ENCODE assay signal across 15 cellular contexts in genomic region chr18:77072566-77072965, GRCh38.
DNase-seq lines count a peak whose midpoint lies in the region; ATAC-seq and TF ChIP-seq lines count a peak whose summit lies in the region.
"Had no signal": no experiment of that assay in that cellular context is flagged by ENCODE, and none has a peak within 500 bp of the region (broad histone marks: within the 10 kb centered on the region; RNA-seq: fewer than 3 reads in every experiment).

No MANE protein-coding gene starts in this region.

- H3K4me1 ChIP-seq in skeletal muscle satellite cell (ENCODE audit: control insufficient read depth, insufficient read depth, low read length) = peaks cover 52% of the 10 kb centered on the region
- H3K4me1 ChIP-seq: Caco-2 had no signal

- no peak for TF ChIP-seq CTCF in CD4-positive, alpha-beta T cell (IDR thresholded peaks at IDR 0.05)
- TF ChIP-seq CTCF in RWPE1 (conservative IDR thresholded peaks at IDR 0.05; ENCODE audit: low read depth) (no peak), glutamatergic neuron (IDR thresholded peaks at IDR 0.05; ENCODE audit: partially characterized antibody, unreplicated experiment) (no peak)

- peak overlapping the region; percentile 30 for H3K27ac ChIP-seq in CD4-positive, alpha-beta T cell (ENCODE audit: low read depth, low read length)
- peak overlapping the region; percentile 26; the same call in 1 of the 2 replicates for H3K27ac ChIP-seq in RWPE1

- peak overlapping the region; percentile 98 for H3K27ac Mint-ChIP-seq in CD4-positive, alpha-beta T cell
- H3K27ac Mint-ChIP-seq in glutamatergic neuron (ENCODE audit: unreplicated experiment) = peak overlapping the region; percentile 77
- H3K27ac Mint-ChIP-seq: GM23338 had no signal

- POLR2A ChIA-PET in CD4-positive, alpha-beta T cell (lab: Charles Lee) = interaction anchor here (0.6 to 1.8 kb wide), 7 partner anchors 9 to 36 kb away, joined by 3 to 6 read pairs (median 3); no protein-coding TSS in a partner anchor
- POLR2A ChIA-PET in RWPE1 (lab: Yijun Ruan, JAX; ENCODE audit: low non-redundant PET) = no interaction called here

- intact Hi-C loops in CD4-positive, alpha-beta T cell (cut with DNase I, micrococcal nuclease) = no loop called here

- CTCF ChIA-PET in CD4-positive, alpha-beta T cell (lab: Charles Lee) = interaction anchor here (0.5 to 2.1 kb wide), 3 partner anchors 10 to 55 kb away, joined by 3 to 7 read pairs (median 3); no protein-coding TSS in a partner anchor
- CTCF ChIA-PET in RWPE1 (lab: Yijun Ruan, JAX) = no interaction called here

- peak overlapping the region; percentile 20 for H3K4me3 ChIP-seq in skeletal muscle satellite cell (ENCODE audit: low read length)
- H3K4me3 ChIP-seq: GM23338, right lobe of liver had no signal

- H3K9me3 ChIP-seq in CD4-positive, alpha-beta T cell (ENCODE audit: control insufficient read depth, low read length) = no peaks in the 10 kb centered on the region
- H3K9me3 ChIP-seq in skeletal muscle satellite cell (replicated peaks; ENCODE audit: low read length) = no peaks in the 10 kb centered on the region
- H3K9me3 ChIP-seq: Caco-2, right lobe of liver had no signal

- no peaks in the 10 kb centered on the region for H3K27me3 ChIP-seq in CD4-positive, alpha-beta T cell (ENCODE audit: control insufficient read depth, insufficient read depth, low read length)
- H3K27me3 ChIP-seq in skeletal muscle satellite cell (ENCODE audit: control insufficient read depth, insufficient read depth, low read length) = no peaks in the 10 kb centered on the region
- H3K27me3 ChIP-seq: right lobe of liver had no signal

- H3K27me3 Mint-ChIP-seq in CD4-positive, alpha-beta T cell = no peaks in the 10 kb centered on the region
- peaks cover 3% of the 10 kb centered on the region for H3K27me3 Mint-ChIP-seq in glutamatergic neuron (ENCODE audit: unreplicated experiment)
- H3K27me3 Mint-ChIP-seq: activated naive CD8-positive, alpha-beta T cell treated with anti-CD3 and anti-CD28 coated beads, Interleukin-2, amount 10 ng/mL, durations not matched to agents 7 days and 5 days had no signal

- peak overlapping the region; percentile 42 for H3K9ac ChIP-seq in skeletal muscle satellite cell (ENCODE audit: low read depth, low read length)

- peak overlapping the region; percentile 5 for H3K4me3 Mint-ChIP-seq in CD4-positive, alpha-beta T cell
- H3K4me3 Mint-ChIP-seq in glutamatergic neuron (ENCODE audit: unreplicated experiment) = no peak overlapping the region
- H3K4me3 Mint-ChIP-seq: activated naive CD8-positive, alpha-beta T cell treated with anti-CD3 and anti-CD28 coated beads, Interleukin-2, amount 10 ng/mL, durations not matched to agents 7 days and 5 days; GM23338 had no signal

- peaks cover 89% of the 10 kb centered on the region for H3K4me1 Mint-ChIP-seq in CD4-positive, alpha-beta T cell (ENCODE audit: low read depth)
- peaks cover 49% of the 10 kb centered on the region for H3K4me1 Mint-ChIP-seq in glutamatergic neuron (ENCODE audit: low read depth, unreplicated experiment)

- H3K4me2 ChIP-seq in skeletal muscle satellite cell (ENCODE audit: low read length) = peak overlapping the region; percentile 44
- H3K4me2 ChIP-seq: GM23338 had no signal

- no peaks in the 10 kb centered on the region for H3K9me3 Mint-ChIP-seq in CD4-positive, alpha-beta T cell
- peaks cover 13% of the 10 kb centered on the region for H3K9me3 Mint-ChIP-seq in glutamatergic neuron (ENCODE audit: unreplicated experiment)
- H3K9me3 Mint-ChIP-seq: activated naive CD8-positive, alpha-beta T cell treated with anti-CD3 and anti-CD28 coated beads, Interleukin-2, amount 10 ng/mL, durations not matched to agents 7 days and 5 days; GM23338 had no signal

- ATAC-seq in CD4-positive, alpha-beta T cell (ENCODE audit: poor library complexity) = no peak
- ATAC-seq in HG03571 (IDR thresholded peaks at IDR 0.05; ENCODE audit: unreplicated experiment) = no peak
- ATAC-seq: GM23338 had no signal

- no peaks in the 10 kb centered on the region for H3K36me3 ChIP-seq in skeletal muscle satellite cell (ENCODE audit: insufficient read depth, low read length)
- H3K36me3 ChIP-seq: right lobe of liver had no signal

- no peak for DNase-seq in CD4-positive, alpha-beta T cell
- no peak for DNase-seq in RWPE1 (ENCODE audit: low spot score)
- DNase-seq in glutamatergic neuron = no peak
- no peak for DNase-seq in COLO829 (ENCODE audit: low spot score)
- DNase-seq in NK-92 (lab: John Stamatoyannopoulos, UW; ENCODE audit: unreplicated experiment) = no peak
- DNase-seq in NCI-H187 (lab: John Stamatoyannopoulos, UW) = no peak
- DNase-seq: activated CD4-positive, CD25-positive, alpha-beta regulatory T cell treated with anti-CD3 and anti-CD28 coated beads, Interleukin-2, amount 50 U/mL, for 72 hours; activated naive CD8-positive, alpha-beta T cell treated with anti-CD3 and anti-CD28 coated beads, Interleukin-2, amount 10 ng/mL, durations not matched to agents 7 days and 5 days; Caco-2; NCI-H1048; NCI-H526; right lobe of liver had no signal

- peaks cover 77% of the 10 kb centered on the region for H3K36me3 Mint-ChIP-seq in CD4-positive, alpha-beta T cell (ENCODE audit: low read depth)
- H3K36me3 Mint-ChIP-seq in glutamatergic neuron (ENCODE audit: unreplicated experiment) = peaks cover 6% of the 10 kb centered on the region
